25 cellular contexts compared by ENCODE assay signal in genomic region chr2:36915627-36916026, GRCh38. TPM values are rescaled to one million over a fixed set of nuclear protein-coding genes. Genes with fewer than 3 reads are reported as not detected.
DNase-seq lines count a peak whose midpoint lies in the region; ATAC-seq and TF ChIP-seq lines count a peak whose summit lies in the region.
"Had no signal": no experiment of that assay in that cellular context is flagged by ENCODE, and none has a peak within 500 bp of the region (broad histone marks: within the 10 kb centered on the region; RNA-seq: fewer than 3 reads in every experiment).

No MANE protein-coding gene starts in this region.

- H3K9me3 ChIP-seq in HUES6 (ENCODE audit: control insufficient read depth, insufficient read depth, low read depth, low read length): no peaks in the 10 kb centered on the region
- H3K9me3 ChIP-seq: HAP-1, stomach, transverse colon had no signal

- no peak for TF ChIP-seq CTCF in neural crest cell (conservative IDR thresholded peaks at IDR 0.05)

- no peak overlapping the region for H3K9ac ChIP-seq in HUES6 (ENCODE audit: low read length)
- H3K9ac ChIP-seq: neural progenitor cell had no signal

- H3K27me3 ChIP-seq in HUES6 (ENCODE audit: control insufficient read depth, insufficient read depth, low read length): no peaks in the 10 kb centered on the region
- H3K27me3 ChIP-seq: cardiac muscle cell, hepatocyte, neural progenitor cell, stomach, transverse colon had no signal

- ATAC-seq in activated naive CD4-positive, alpha-beta T cell treated with anti-CD3 and anti-CD28 coated beads, Interleukin-2, amount 50 U/mL, for 72 hours: no peak
- no peak for ATAC-seq in GM21737 (IDR thresholded peaks at IDR 0.05; ENCODE audit: unreplicated experiment)
- ATAC-seq in GM21423 (IDR thresholded peaks at IDR 0.05; ENCODE audit: unreplicated experiment): no peak
- ATAC-seq: T-helper 17 cell had no signal

- DNase-seq in NOMO-1 treated with dmso at 0.1 percent for 144 hours (lab: John Stamatoyannopoulos, UW; ENCODE audit: unreplicated experiment) (peak; percentile 3), globus pallidus (ENCODE audit: low spot score) (peak; percentile 20), neural crest cell (ENCODE audit: low read depth, low spot score) (no peak)
- DNase-seq in activated naive CD4-positive, alpha-beta T cell treated with anti-CD3 and anti-CD28 coated beads, Interleukin-2, amount 50 U/mL, for 72 hours (ENCODE audit: low spot score in 2 of 2): no peak
- DNase-seq: activated B cell treated with CpG ODN at 0.5 μM for 24 hours; activated CD4-positive, alpha-beta memory T cell treated with anti-CD3 and anti-CD28 coated beads, Interleukin-2, amount 10 ng/mL, durations not matched to agents 7 days and 5 days; activated naive CD4-positive, alpha-beta T cell; activated T-cell treated with anti-CD3 and anti-CD28 coated beads for 4 hours; amniotic stem cell; DMS79 treated with DMSO at 0.1 percent for 48 hours; NCI-H1417 treated with DMSO at 0.1 percent for 48 hours; NCI-H526; SHP77 treated with DMSO at 0.1 percent for 48 hours; stimulated activated CD4-positive, alpha-beta T cell treated with anti-CD3 and anti-CD28 coated beads, Interleukin-12 subunit alpha, Interleukin-12 subunit beta, amount 100 ng/mL, for 4 hours; stomach; T-helper 17 cell; transverse colon had no signal

- H3K27ac ChIP-seq in HUES6 (ENCODE audit: low read depth, low read length): 0 out of 2 replicates have a peak overlapping the region, but pooled peaks have one; percentile 26
- H3K27ac ChIP-seq: cardiac muscle cell, hepatocyte, neural progenitor cell, stomach, transverse colon had no signal

- H3K4me3 ChIP-seq in HUES6 (ENCODE audit: low read depth, low read length): no peak overlapping the region
- H3K4me3 ChIP-seq: cardiac muscle cell, HAP-1, hepatocyte, neural progenitor cell, stomach, transverse colon had no signal

- no peaks in the 10 kb centered on the region for H3K27me3 Mint-ChIP-seq in neural crest cell (ENCODE audit: low read depth)
- H3K27me3 Mint-ChIP-seq: activated B cell treated with CpG ODN at 0.5 μM for 24 hours; activated CD4-positive, alpha-beta memory T cell treated with anti-CD3 and anti-CD28 coated beads, Interleukin-2, amount 10 ng/mL, durations not matched to agents 7 days and 5 days; dendritic cell treated with granulocyte-macrophage colony-stimulating factor and Interleukin-4, amounts not matched to agents 40 ng/mL and 50 ng/mL, for 4 days; T-helper 17 cell had no signal

- H3K4me1 ChIP-seq in HUES6 (ENCODE audit: control insufficient read depth, insufficient read depth, low read length): peaks cover 11% of the 10 kb centered on the region
- H3K4me1 ChIP-seq: transverse colon had no signal

- H3K9me3 Mint-ChIP-seq in neural crest cell: no peaks in the 10 kb centered on the region
- no peaks in the 10 kb centered on the region for H3K9me3 Mint-ChIP-seq in activated naive CD4-positive, alpha-beta T cell treated with anti-CD3 and anti-CD28 coated beads, Interleukin-2, amount 50 U/mL, for 72 hours
- H3K9me3 Mint-ChIP-seq: activated B cell treated with CpG ODN at 0.5 μM for 24 hours; activated CD4-positive, alpha-beta memory T cell treated with anti-CD3 and anti-CD28 coated beads, Interleukin-2, amount 10 ng/mL, durations not matched to agents 7 days and 5 days; dendritic cell treated with granulocyte-macrophage colony-stimulating factor and Interleukin-4, amounts not matched to agents 40 ng/mL and 50 ng/mL, for 4 days; neural progenitor cell had no signal

- H3K36me3 ChIP-seq in HUES6 (ENCODE audit: control insufficient read depth, insufficient read depth, low read length): peaks cover 8% of the 10 kb centered on the region
- H3K36me3 ChIP-seq: HAP-1, neural progenitor cell had no signal

- H3K27ac Mint-ChIP-seq in neural crest cell (ENCODE audit: unreplicated experiment): peak overlapping the region; percentile 2
- H3K27ac Mint-ChIP-seq in activated naive CD4-positive, alpha-beta T cell treated with anti-CD3 and anti-CD28 coated beads, Interleukin-2, amount 50 U/mL, for 72 hours: no peak overlapping the region
- H3K27ac Mint-ChIP-seq: activated B cell treated with CpG ODN at 0.5 μM for 24 hours; activated CD4-positive, alpha-beta memory T cell treated with anti-CD3 and anti-CD28 coated beads, Interleukin-2, amount 10 ng/mL, durations not matched to agents 7 days and 5 days; dendritic cell treated with granulocyte-macrophage colony-stimulating factor and Interleukin-4, amounts not matched to agents 40 ng/mL and 50 ng/mL, for 4 days; neural progenitor cell; T-helper 17 cell had no signal

- no peaks in the 10 kb centered on the region for H3K4me1 Mint-ChIP-seq in neural crest cell
- H3K4me1 Mint-ChIP-seq: activated CD4-positive, alpha-beta memory T cell treated with anti-CD3 and anti-CD28 coated beads, Interleukin-2, amount 10 ng/mL, durations not matched to agents 7 days and 5 days; neural progenitor cell had no signal

- H3K36me3 Mint-ChIP-seq in neural crest cell (ENCODE audit: low read depth): no peaks in the 10 kb centered on the region
- H3K36me3 Mint-ChIP-seq in activated naive CD4-positive, alpha-beta T cell treated with anti-CD3 and anti-CD28 coated beads, Interleukin-2, amount 50 U/mL, for 72 hours: no peaks in the 10 kb centered on the region

- H3K4me3 Mint-ChIP-seq in neural crest cell: no peak overlapping the region
- H3K4me3 Mint-ChIP-seq: activated B cell treated with CpG ODN at 0.5 μM for 24 hours; activated CD4-positive, alpha-beta memory T cell treated with anti-CD3 and anti-CD28 coated beads, Interleukin-2, amount 10 ng/mL, durations not matched to agents 7 days and 5 days; dendritic cell treated with granulocyte-macrophage colony-stimulating factor and Interleukin-4, amounts not matched to agents 40 ng/mL and 50 ng/mL, for 4 days; neural progenitor cell; T-helper 17 cell had no signal

RNA-seq across cellular contexts. Expression of gene STRN, which starts 50.7 kb away (rescaled TPM):
- total RNA-seq in neural crest cell: 26.4 and 27.2 TPM in 2 replicates
- total RNA-seq in activated naive CD4-positive, alpha-beta T cell treated with anti-CD3 and anti-CD28 coated beads, Interleukin-2, amount 50 U/mL, for 72 hours: 10 to 100 TPM; 29.8 to 37.2 TPM

Comparison
In these comparisons a context has a peak if more than half of its experiments do, and no peak if none do; other contexts are left out.
1. DNase-seq: peak in NOMO-1 treated with dmso at 0.1 percent for 144 hours (single experiment) and globus pallidus (single experiment); none in neural crest cell (single experiment) and activated naive CD4-positive, alpha-beta T cell treated with anti-CD3 and anti-CD28 coated beads, Interleukin-2, amount 50 U/mL, for 72 hours (0 of 2).